In the genomic region with DNA sequence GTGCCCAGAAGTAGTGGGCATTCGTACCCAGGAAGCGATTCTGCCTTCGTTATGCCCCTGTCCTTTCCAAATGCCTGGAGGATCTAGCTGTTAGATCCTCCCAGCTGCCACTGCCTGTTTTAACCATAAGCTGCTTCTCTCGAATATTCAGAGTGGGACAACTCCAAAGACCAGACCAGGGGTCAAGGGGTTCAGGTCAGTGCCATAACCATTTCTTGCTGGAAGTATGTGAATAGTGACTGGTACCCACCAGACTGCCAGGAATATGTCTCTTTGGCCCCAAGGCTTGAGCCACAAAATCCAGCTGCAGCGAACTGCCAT, we compare ENCODE assay signal across 8 cellular contexts. TPM values are rescaled to one million over a fixed set of nuclear protein-coding genes. Genes with fewer than 3 reads are reported as not detected.
DNase-seq lines count a peak whose midpoint lies in the region; ATAC-seq and TF ChIP-seq lines count a peak whose summit lies in the region.

No MANE protein-coding gene starts in this region.

- DNase-seq in CD14-positive monocyte (ENCODE audit: low spot score) (no peak), NT2/D1 (ENCODE audit: low read depth, low spot score) (no peak), neural crest cell (ENCODE audit: low read depth, low spot score) (no peak), HuH-7 (ENCODE audit: low spot score) (no peak), NCI-H524 (lab: John Stamatoyannopoulos, UW) (no peak)
- DNase-seq in effector memory CD8-positive, alpha-beta T cell = no peak
- no peak for DNase-seq in effector CD4-positive, alpha-beta T cell

- no peak for ATAC-seq in effector memory CD8-positive, alpha-beta T cell (replicated peaks)
- no peak for ATAC-seq in HG03139 (IDR thresholded peaks at IDR 0.05; ENCODE audit: unreplicated experiment)

- H3K4me3 ChIP-seq in NT2/D1 (ENCODE audit: insufficient read length, low read depth) = peak overlapping the region; percentile 99

- H3K4me1 Mint-ChIP-seq in CD14-positive monocyte (peaks cover 38% of the 10 kb centered on the region), neural crest cell (peaks cover 17% of the 10 kb centered on the region)
- peaks cover 12 to 19% of the 10 kb centered on the region in 2 donors for H3K4me1 Mint-ChIP-seq in effector memory CD8-positive, alpha-beta T cell (ENCODE audit: low read depth in 2 of 2)

- H3K36me3 Mint-ChIP-seq in CD14-positive monocyte (peaks cover 38 to 68% of the 10 kb centered on the region in 2 donors), neural crest cell (ENCODE audit: low read depth) (peaks cover 4% of the 10 kb centered on the region)
- H3K36me3 Mint-ChIP-seq in effector memory CD8-positive, alpha-beta T cell (ENCODE audit: insufficient read depth) = peaks cover 50% of the 10 kb centered on the region

- peak overlapping the region; percentile 100 for H3K9ac ChIP-seq in NT2/D1 (ENCODE audit: insufficient read length, low read depth)

- TF ChIP-seq CTCF in CD14-positive monocyte (IDR thresholded peaks at IDR 0.05) (peak; percentile 60), neural crest cell (conservative IDR thresholded peaks at IDR 0.05) (peak; percentile 44)

- H3K27me3 Mint-ChIP-seq in CD14-positive monocyte (ENCODE audit: low read depth in 3 of 3) = no peaks in the 10 kb centered on the region
- no peaks in the 10 kb centered on the region for H3K27me3 Mint-ChIP-seq in effector memory CD8-positive, alpha-beta T cell
- no peaks in the 10 kb centered on the region for H3K27me3 Mint-ChIP-seq in neural crest cell (ENCODE audit: low read depth)

- H3K4me1 ChIP-seq in NT2/D1 (ENCODE audit: insufficient read depth, insufficient read length) = peaks cover 4% of the 10 kb centered on the region

- H3K36me3 ChIP-seq in NT2/D1 (ENCODE audit: insufficient read depth, insufficient read length, low read length) = peaks cover 44% of the 10 kb centered on the region

- intact Hi-C loops in CD14-positive monocyte (cut with micrococcal nuclease) = loop anchor here in 1 of 2 donors (1.0 to 2.0 kb wide), 3 partner anchors 30 to 168 kb away; a partner anchor contains a TSS

- H3K27ac Mint-ChIP-seq in CD14-positive monocyte (peak overlapping the region in 6 of 7 donors; percentile 97 to 99 (median 98)), neural crest cell (ENCODE audit: unreplicated experiment) (no peak overlapping the region)
- H3K27ac Mint-ChIP-seq in effector memory CD8-positive, alpha-beta T cell = peak overlapping the region; percentile 85 to 95

- H3K4me3 Mint-ChIP-seq in CD14-positive monocyte (peak overlapping the region; percentile 95), neural crest cell (peak overlapping the region; percentile 96)
- peak overlapping the region; percentile 89 to 91 for H3K4me3 Mint-ChIP-seq in effector memory CD8-positive, alpha-beta T cell

- H3K9me3 Mint-ChIP-seq in CD14-positive monocyte (no peaks in the 10 kb centered on the region), neural crest cell (no peaks in the 10 kb centered on the region)
- no peaks in the 10 kb centered on the region for H3K9me3 Mint-ChIP-seq in effector memory CD8-positive, alpha-beta T cell

- H3K27me3 ChIP-seq in NT2/D1 (ENCODE audit: insufficient read depth, insufficient read length) = no peaks in the 10 kb centered on the region

- H3K9me3 ChIP-seq in NT2/D1 (ENCODE audit: insufficient read depth, low read length) = no peaks in the 10 kb centered on the region

RNA-seq across cellular contexts. Expression of a gene that starts 0.9 kb away (rescaled TPM):
- 10 to 100 TPM; 29.6 to 41.0 TPM for polyA plus RNA-seq in CD14-positive monocyte
- 15.7 and 19.9 TPM in 2 replicates for total RNA-seq in neural crest cell

RNA-seq across cellular contexts. Expression of a gene that starts 52.3 kb away (rescaled TPM):
- 10 to 100 TPM; 13.3 to 29.6 TPM for polyA plus RNA-seq in CD14-positive monocyte
- total RNA-seq in neural crest cell = 17.0 and 17.6 TPM in 2 replicates

RNA-seq across cellular contexts. Expression of a gene that starts 52.7 kb away (rescaled TPM):
- 10 to 100 TPM; 22.9 to 29.5 TPM for polyA plus RNA-seq in CD14-positive monocyte
- total RNA-seq in neural crest cell = 37.3 and 40.0 TPM in 2 replicates
